Comparison of ENCODE assay signal across 21 cellular contexts in the genomic region with DNA sequence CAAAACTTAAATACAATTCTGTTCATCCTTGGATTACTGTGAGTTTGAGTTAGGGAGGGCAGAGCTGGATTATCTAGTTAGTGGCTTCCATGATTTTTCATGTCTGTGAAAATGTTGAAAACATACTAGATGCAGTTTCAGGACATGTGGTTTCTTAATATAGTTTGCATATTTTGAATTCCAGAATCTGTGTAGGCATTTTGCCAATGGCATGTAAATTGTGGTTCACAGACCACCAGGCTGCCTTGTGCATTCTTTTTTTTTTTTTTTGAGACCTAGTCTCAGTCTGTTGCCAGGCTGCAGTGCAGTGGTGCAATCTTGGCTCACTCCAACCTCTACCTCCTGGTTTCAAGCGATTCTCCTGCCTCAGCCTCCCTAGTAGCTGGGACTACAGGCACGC. TPM values are rescaled to one million over a fixed set of nuclear protein-coding genes. Genes with fewer than 3 reads are reported as not detected.
DNase-seq lines count a peak whose midpoint lies in the region; ATAC-seq and TF ChIP-seq lines count a peak whose summit lies in the region.
"Had no signal": no experiment of that assay in that cellular context is flagged by ENCODE, and none has a peak within 500 bp of the region (broad histone marks: within the 10 kb centered on the region; RNA-seq: fewer than 3 reads in every experiment).

No MANE protein-coding gene starts in this region.

- TF ChIP-seq CTCF in brain microvascular endothelial cell (IDR thresholded peaks at IDR 0.05; ENCODE audit: low read depth, low read length, missing control alignments) (no peak), mesothelial cell of epicardium (IDR thresholded peaks at IDR 0.05; ENCODE audit: unreplicated experiment) (no peak)

- H3K36me3 ChIP-seq in brain microvascular endothelial cell (replicated peaks): peaks cover under 1% of the 10 kb centered on the region

- peak; percentile 9 for DNase-seq in AG20443 (ENCODE audit: low spot score)
- peak; percentile 35 for DNase-seq in M059J (ENCODE audit: low read depth)
- peak; percentile 23 for DNase-seq in brain microvascular endothelial cell
- no peak for DNase-seq in mesothelial cell of epicardium (ENCODE audit: low spot score in 2 of 2, unreplicated experiment in 2 of 2)
- no peak for DNase-seq in NCI-H128 (lab: John Stamatoyannopoulos, UW; ENCODE audit: unreplicated experiment)
- DNase-seq in activated T-cell treated with anti-CD3 and anti-CD28 coated beads, Interleukin-2, amount 50 U/mL, for 48 hours: no peak
- DNase-seq in NCI-H446 (lab: John Stamatoyannopoulos, UW): no peak
- DNase-seq: activated CD8-positive, alpha-beta memory T cell treated with anti-CD3 and anti-CD28 coated beads, Interleukin-2, amount 50 U/mL, for 4 hours; activated effector memory CD4-positive, alpha-beta T cell treated with Interleukin-2 at 50 U/mL for 16 hours; DMS153; KG1; NCI-H510A; stimulated activated CD4-positive, alpha-beta T cell treated with anti-CD3 and anti-CD28 coated beads, Interleukin-2, amount 100 ng/mL, for 48 hours; stimulated activated naive CD4-positive, alpha-beta T cell treated with Interleukin-2 at 50 U/mL for 16 hours had no signal

- no peaks in the 10 kb centered on the region for H3K9me3 Mint-ChIP-seq in mesothelial cell of epicardium
- H3K9me3 Mint-ChIP-seq: activated CD4-positive, alpha-beta T cell treated with anti-CD3 and anti-CD28 coated beads, Interleukin-2, amount 10 ng/mL, durations not matched to agents 24 days and 14 days; activated naive CD8-positive, alpha-beta T cell treated with anti-CD3 and anti-CD28 coated beads, Interleukin-2, amount 50 U/mL, for 24 hours; CD8-positive, alpha-beta T cell; central memory CD8-positive, alpha-beta T cell; neural progenitor cell had no signal

- H3K27ac Mint-ChIP-seq in mesothelial cell of epicardium: peak overlapping the region; percentile 85
- H3K27ac Mint-ChIP-seq: activated CD4-positive, alpha-beta T cell treated with anti-CD3 and anti-CD28 coated beads, Interleukin-2, amount 10 ng/mL, durations not matched to agents 24 days and 14 days; activated naive CD8-positive, alpha-beta T cell treated with anti-CD3 and anti-CD28 coated beads, Interleukin-2, amount 50 U/mL, for 24 hours; CD8-positive, alpha-beta T cell; neural progenitor cell; progenitor cell of endocrine pancreas had no signal

- H3K4me1 Mint-ChIP-seq in mesothelial cell of epicardium: peaks cover 34% of the 10 kb centered on the region
- H3K4me1 Mint-ChIP-seq: activated CD4-positive, alpha-beta T cell treated with anti-CD3 and anti-CD28 coated beads, Interleukin-2, amount 10 ng/mL, durations not matched to agents 24 days and 14 days; neural progenitor cell had no signal

- no peaks in the 10 kb centered on the region for H3K27me3 Mint-ChIP-seq in mesothelial cell of epicardium (ENCODE audit: low read depth)
- H3K27me3 Mint-ChIP-seq: activated CD4-positive, alpha-beta T cell treated with anti-CD3 and anti-CD28 coated beads, Interleukin-2, amount 10 ng/mL, durations not matched to agents 24 days and 14 days; activated naive CD8-positive, alpha-beta T cell treated with anti-CD3 and anti-CD28 coated beads, Interleukin-2, amount 50 U/mL, for 24 hours; central memory CD8-positive, alpha-beta T cell; progenitor cell of endocrine pancreas had no signal

- no peak overlapping the region for H3K27ac ChIP-seq in brain microvascular endothelial cell
- H3K27ac ChIP-seq: neural progenitor cell had no signal

- H3K36me3 Mint-ChIP-seq in mesothelial cell of epicardium: peaks cover 26% of the 10 kb centered on the region

- ATAC-seq in GM18861 (IDR thresholded peaks at IDR 0.05; ENCODE audit: unreplicated experiment): no peak

- in situ Hi-C loops in brain microvascular endothelial cell (cut with HindIII; ENCODE audit: low pct_ligation_motif_present, low sequenced_read_pairs): no loop called here

- H3K4me3 ChIP-seq in brain microvascular endothelial cell (ENCODE audit: low read depth, low read length): no peak overlapping the region
- H3K4me3 ChIP-seq: neural progenitor cell had no signal

- H3K4me3 Mint-ChIP-seq in mesothelial cell of epicardium: no peak overlapping the region
- H3K4me3 Mint-ChIP-seq: activated CD4-positive, alpha-beta T cell treated with anti-CD3 and anti-CD28 coated beads, Interleukin-2, amount 10 ng/mL, durations not matched to agents 24 days and 14 days; activated naive CD8-positive, alpha-beta T cell treated with anti-CD3 and anti-CD28 coated beads, Interleukin-2, amount 50 U/mL, for 24 hours; CD8-positive, alpha-beta T cell; central memory CD8-positive, alpha-beta T cell; neural progenitor cell had no signal

- no peaks in the 10 kb centered on the region for H3K27me3 ChIP-seq in brain microvascular endothelial cell (replicated peaks)
- H3K27me3 ChIP-seq: neural progenitor cell had no signal

RNA-seq across cellular contexts. Expression of a gene that starts 42.8 kb away (rescaled TPM):
- 35.3 and 49.7 TPM in 2 replicates for total RNA-seq in M059J (2014; rRNA removed; shearing (Covaris generic))
- 25.6 to 26.0 TPM (median 25.7 TPM) in 3 replicates for total RNA-seq in mesothelial cell of epicardium

Comparison
In these comparisons a context has a peak if more than half of its experiments do, and no peak if none do; other contexts are left out.
1. DNase-seq: peak in AG20443 (single experiment), M059J (single experiment) and brain microvascular endothelial cell (single experiment); none in mesothelial cell of epicardium (0 of 2), NCI-H128 (single experiment), activated T-cell treated with anti-CD3 and anti-CD28 coated beads, Interleukin-2, amount 50 U/mL, for 48 hours (0 of 2) and NCI-H446 (0 of 2).